ENCODE assay signal across 13 cellular contexts in the genomic region with DNA sequence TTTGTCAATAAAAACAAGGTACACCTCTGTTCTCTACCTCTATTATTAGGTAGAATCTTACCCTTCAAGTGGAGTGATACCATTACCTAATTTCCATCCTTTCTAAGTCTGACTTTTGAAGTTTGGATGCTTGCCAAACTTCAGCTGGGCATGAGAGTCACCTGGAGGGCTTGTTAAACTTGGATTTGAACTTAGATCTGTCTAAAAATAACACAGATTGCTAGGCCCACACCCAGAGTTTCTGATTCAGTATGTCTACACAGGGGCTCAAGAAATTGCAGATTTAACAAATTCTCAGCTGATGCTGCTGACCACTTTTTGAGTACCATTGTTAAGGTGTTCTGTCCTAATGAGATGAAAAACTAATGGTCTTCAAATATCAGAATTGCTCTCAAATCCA.
"Had no signal": no experiment of that assay in that cellular context is flagged by ENCODE, and none has a peak within 500 bp of the region (broad histone marks: within the 10 kb centered on the region; RNA-seq: fewer than 3 reads in every experiment).

No MANE protein-coding gene starts in this region.

- H3K4me1 ChIP-seq: gastrocnemius medialis, heart right ventricle, pancreas had no signal

- H3K4me3 ChIP-seq: gastrocnemius medialis, heart right ventricle, pancreas had no signal

- ATAC-seq: activated CD8-positive, alpha-beta T cell treated with anti-CD3 and anti-CD28 coated beads for 36 hours; activated naive CD8-positive, alpha-beta T cell treated with anti-CD3 and anti-CD28 coated beads, Interleukin-2, amount 50 U/mL, for 24 hours; activated T-cell treated with anti-CD3 and anti-CD28 coated beads, Interleukin-2, amount 50 U/mL, for 72 hours; gastrocnemius medialis; heart right ventricle had no signal

- H3K27me3 ChIP-seq: gastrocnemius medialis, heart right ventricle, pancreas had no signal

- H3K27ac ChIP-seq: epithelial cell of prostate, gastrocnemius medialis, heart right ventricle, pancreas had no signal

- H3K9me3 ChIP-seq: gastrocnemius medialis, heart right ventricle, pancreas had no signal

- DNase-seq: activated CD4-positive, alpha-beta T cell treated with anti-CD3 and anti-CD28 coated beads for 4 hours; activated CD8-positive, alpha-beta memory T cell treated with anti-CD3 and anti-CD28 coated beads, Interleukin-2, amount 50 U/mL, for 4 hours; activated CD8-positive, alpha-beta T cell treated with anti-CD3 and anti-CD28 coated beads for 36 hours; activated naive CD8-positive, alpha-beta T cell treated with anti-CD3 and anti-CD28 coated beads, Interleukin-2, amount 50 U/mL, for 24 hours; activated T-cell treated with anti-CD3 and anti-CD28 coated beads, Interleukin-2, amount 50 U/mL, for 72 hours; central memory CD4-positive, alpha-beta T cell; cortex of kidney; effector memory CD4-positive, alpha-beta T cell; gastrocnemius medialis; heart right ventricle; pancreas; retina had no signal

- H3K36me3 ChIP-seq: gastrocnemius medialis, heart right ventricle, pancreas had no signal
